In genomic region chr12:70928066-70928465, GRCh38 we compare ENCODE assay signal across 21 cellular contexts. TPM values are rescaled to one million over a fixed set of nuclear protein-coding genes. Genes with fewer than 3 reads are reported as not detected.
DNase-seq lines count a peak whose midpoint lies in the region; ATAC-seq and TF ChIP-seq lines count a peak whose summit lies in the region.
"Had no signal": no experiment of that assay in that cellular context is flagged by ENCODE, and none has a peak within 500 bp of the region (broad histone marks: within the 10 kb centered on the region; RNA-seq: fewer than 3 reads in every experiment).

No MANE protein-coding gene starts in this region.

- TF ChIP-seq POLR2A in right lobe of liver (IDR thresholded peaks at IDR 0.05) = no peak

- H3K4me3 ChIP-seq in SJSA1 (no peak overlapping the region), right lobe of liver (no peak overlapping the region)
- H3K4me3 ChIP-seq: BLaER1 had no signal

- H3K9me3 ChIP-seq in SJSA1 (replicated peaks) (no peaks in the 10 kb centered on the region), right lobe of liver (no peaks in the 10 kb centered on the region)
- H3K9me3 ChIP-seq: BE2C, BLaER1 had no signal

- no peak overlapping the region for H3K27ac Mint-ChIP-seq in activated naive CD4-positive, alpha-beta T cell treated with anti-CD3 and anti-CD28 coated beads, Interleukin-2, amount 50 U/mL, for 72 hours
- H3K27ac Mint-ChIP-seq: CD14-positive monocyte; CD4-positive, alpha-beta memory T cell; CD4-positive, CD25-positive, alpha-beta regulatory T cell; CD8-positive, alpha-beta memory T cell had no signal

- DNase-seq in SJSA1 (ENCODE audit: low read depth in 1 of 2, low spot score in 2 of 2) = peak in 1 of 2 experiments; percentile 60
- peak; percentile 5 for DNase-seq in astrocyte of the hippocampus (ENCODE audit: low read depth, low spot score)
- DNase-seq in dedifferentiated amniotic fluid mesenchymal stem cell (ENCODE audit: extremely low spot score) = peak; percentile 38
- no peak for DNase-seq in NCI-H69 (lab: John Stamatoyannopoulos, UW)
- no peak for DNase-seq in activated naive CD4-positive, alpha-beta T cell treated with anti-CD3 and anti-CD28 coated beads, Interleukin-2, amount 50 U/mL, for 72 hours (ENCODE audit: low spot score in 2 of 2)
- DNase-seq in right lobe of liver = no peak
- DNase-seq in pons (ENCODE audit: low spot score) = no peak
- DNase-seq: 8988T; ACHN; BE2C; C1 segment of cervical spinal cord; Calu3; CD4-positive, alpha-beta memory T cell; CD4-positive, CD25-positive, alpha-beta regulatory T cell; CD8-positive, alpha-beta memory T cell; COR-L47; DMS79 treated with DMSO at 0.1 percent for 48 hours; GF-D8 had no signal

- H3K4me1 ChIP-seq in SJSA1 (replicated peaks) = peaks cover 4% of the 10 kb centered on the region
- H3K4me1 ChIP-seq in right lobe of liver = no peaks in the 10 kb centered on the region
- H3K4me1 ChIP-seq: BLaER1 had no signal

- no peaks in the 10 kb centered on the region for H3K36me3 Mint-ChIP-seq in activated naive CD4-positive, alpha-beta T cell treated with anti-CD3 and anti-CD28 coated beads, Interleukin-2, amount 50 U/mL, for 72 hours
- H3K36me3 Mint-ChIP-seq: CD14-positive monocyte; CD4-positive, alpha-beta memory T cell; CD4-positive, CD25-positive, alpha-beta regulatory T cell; CD8-positive, alpha-beta memory T cell had no signal

- H3K27ac ChIP-seq in SJSA1 (peak overlapping the region; percentile 51), right lobe of liver (no peak overlapping the region)
- H3K27ac ChIP-seq: BLaER1 had no signal

- no peak for ATAC-seq in activated naive CD4-positive, alpha-beta T cell treated with anti-CD3 and anti-CD28 coated beads, Interleukin-2, amount 50 U/mL, for 72 hours
- no peak for ATAC-seq in right lobe of liver

- WGBS in right lobe of liver (ENCODE audit: insufficient coverage, low coverage, low lambda C conversion rate, missing lambda C conversion rate) = 88% methylated on average over 1 of the region's 1 CpG

- TF ChIP-seq CTCF in right lobe of liver (IDR thresholded peaks at IDR 0.05) = no peak

- no peaks in the 10 kb centered on the region for H3K9me3 Mint-ChIP-seq in activated naive CD4-positive, alpha-beta T cell treated with anti-CD3 and anti-CD28 coated beads, Interleukin-2, amount 50 U/mL, for 72 hours
- H3K9me3 Mint-ChIP-seq: CD14-positive monocyte; CD4-positive, alpha-beta memory T cell; CD4-positive, CD25-positive, alpha-beta regulatory T cell had no signal

- no peaks in the 10 kb centered on the region for H3K27me3 ChIP-seq in SJSA1 (replicated peaks)
- no peaks in the 10 kb centered on the region for H3K27me3 ChIP-seq in right lobe of liver
- H3K27me3 ChIP-seq: BE2C, BLaER1 had no signal

- intact Hi-C loops in right lobe of liver (cut with DNase I) = no loop called here

- H3K36me3 ChIP-seq in SJSA1 (no peaks in the 10 kb centered on the region), right lobe of liver (no peaks in the 10 kb centered on the region)
- H3K36me3 ChIP-seq: BE2C, BLaER1 had no signal

RNA-seq across cellular contexts. Expression of gene PTPRR, which starts 7.5 kb away (rescaled TPM):
- total RNA-seq in SJSA1 (2014; rRNA removed; shearing (Covaris generic)) = 1.6 and 3.4 TPM in 2 replicates
- total RNA-seq in activated naive CD4-positive, alpha-beta T cell treated with anti-CD3 and anti-CD28 coated beads, Interleukin-2, amount 50 U/mL, for 72 hours = not detected
- under 1 TPM in 1 of 6 experiments, not detected in 5; 0.12 TPM for total RNA-seq in right lobe of liver
- total RNA-seq: A673; CD4-positive, alpha-beta memory T cell; CD4-positive, CD25-positive, alpha-beta regulatory T cell; CD8-positive, alpha-beta memory T cell had no signal

Comparison
In these comparisons a context has a peak if more than half of its experiments do, and no peak if none do; other contexts are left out.
1. DNase-seq: peak in astrocyte of the hippocampus (single experiment) and dedifferentiated amniotic fluid mesenchymal stem cell (single experiment); none in NCI-H69 (single experiment), activated naive CD4-positive, alpha-beta T cell treated with anti-CD3 and anti-CD28 coated beads, Interleukin-2, amount 50 U/mL, for 72 hours (0 of 2), right lobe of liver (0 of 3) and pons (single experiment).